In the genomic region with DNA sequence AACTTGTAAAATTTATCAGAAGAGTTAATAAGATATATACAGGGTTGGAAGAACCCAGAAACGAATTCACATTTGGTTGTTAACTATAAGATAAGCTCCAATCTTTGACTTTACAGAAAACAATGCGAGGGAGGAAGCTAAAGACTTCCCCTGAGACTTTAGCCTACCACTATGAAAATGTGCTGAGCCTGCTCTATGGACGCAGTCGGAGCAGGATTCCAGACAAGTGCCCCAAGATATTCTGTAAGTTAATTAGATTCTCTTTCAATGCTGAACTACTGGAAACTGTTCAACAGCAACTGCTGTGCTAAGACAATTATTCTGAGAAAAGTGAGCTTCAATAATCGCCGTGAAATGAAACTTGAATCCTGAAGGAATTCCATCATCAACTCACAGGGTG, we compare ENCODE assay signal across 19 cellular contexts. TPM values are rescaled to one million over a fixed set of nuclear protein-coding genes. Genes with fewer than 3 reads are reported as not detected.
DNase-seq lines count a peak whose midpoint lies in the region; ATAC-seq and TF ChIP-seq lines count a peak whose summit lies in the region.
"Had no signal": no experiment of that assay in that cellular context is flagged by ENCODE, and none has a peak within 500 bp of the region (broad histone marks: within the 10 kb centered on the region; RNA-seq: fewer than 3 reads in every experiment).

No MANE protein-coding gene starts in this region.

- H3K36me3 ChIP-seq in A673 (ENCODE audit: insufficient read depth, low read length, poor library complexity, severe bottlenecking) (no peaks in the 10 kb centered on the region), parathyroid adenoma (ENCODE audit: control insufficient read depth, insufficient read depth, low read length) (no peaks in the 10 kb centered on the region)
- H3K36me3 ChIP-seq: BLaER1 treated with 17β-estradiol and CSF1 and Interleukin-3, amounts not matched to agents 10 nM and 100 nM had no signal

- H3K4me1 ChIP-seq in A673 (ENCODE audit: insufficient read depth, low read length, poor library complexity, severe bottlenecking) (peaks cover 19% of the 10 kb centered on the region), parathyroid adenoma (no peaks in the 10 kb centered on the region)

- TF ChIP-seq CTCF in A673 (conservative IDR thresholded peaks at IDR 0.05; ENCODE audit: low read depth, low read length) (no peak), parathyroid adenoma (IDR thresholded peaks at IDR 0.05) (no peak)

- no peak overlapping the region for H2AFZ ChIP-seq in parathyroid adenoma

- peak overlapping the region; percentile 17 for H3K4me2 ChIP-seq in parathyroid adenoma (ENCODE audit: low read length)
- H3K4me2 ChIP-seq: BLaER1 treated with 17β-estradiol and CSF1 and Interleukin-3, amounts not matched to agents 10 nM and 100 nM; GM23338 had no signal

- H3K4me3 ChIP-seq in A673 (ENCODE audit: low read depth, low read length, poor library complexity, severe bottlenecking) (no peak overlapping the region), parathyroid adenoma (ENCODE audit: low read depth, low read length) (no peak overlapping the region)
- H3K4me3 ChIP-seq: BLaER1 treated with 17β-estradiol and CSF1 and Interleukin-3, amounts not matched to agents 10 nM and 100 nM; GM23338 had no signal

- H3K27ac ChIP-seq in A673 (ENCODE audit: low read depth, low read length, poor library complexity, severe bottlenecking): no peak overlapping the region
- no peak overlapping the region for H3K27ac ChIP-seq in parathyroid adenoma
- H3K27ac ChIP-seq: BLaER1 treated with 17β-estradiol and CSF1 and Interleukin-3, amounts not matched to agents 10 nM and 100 nM; HL-60 had no signal

- no peak for ATAC-seq in GM19351 (IDR thresholded peaks at IDR 0.05; ENCODE audit: unreplicated experiment)
- ATAC-seq: CD8-positive, alpha-beta T cell; GM23338 had no signal

- no peak overlapping the region for H3K9ac ChIP-seq in parathyroid adenoma
- H3K9ac ChIP-seq: BLaER1 treated with 17β-estradiol and CSF1 and Interleukin-3, amounts not matched to agents 10 nM and 100 nM had no signal

- CTCF ChIA-PET in A673 (lab: Charles Lee): no interaction called here

- POLR2A ChIA-PET in A673 (lab: Charles Lee; ENCODE audit: low non-redundant PET): interaction anchor here (0.7 kb wide), 1 partner anchor 91 kb away, joined by 4 read pairs; no protein-coding TSS in a partner anchor

- H3K27me3 ChIP-seq in A673 (replicated peaks; ENCODE audit: insufficient read depth, low read depth, low read length, poor library complexity) (no peaks in the 10 kb centered on the region), parathyroid adenoma (ENCODE audit: control insufficient read depth, insufficient read depth, low read length) (no peaks in the 10 kb centered on the region)
- H3K27me3 ChIP-seq: BLaER1 treated with 17β-estradiol and CSF1 and Interleukin-3, amounts not matched to agents 10 nM and 100 nM had no signal

- no TSS peak for BruUV-seq in A673 (replicated peaks; lab: Mats Ljungman, UMichigan)

- intact Hi-C loops in A673 (cut with micrococcal nuclease; ENCODE audit: unreplicated experiment): no loop called here

- H3K9me3 ChIP-seq in A673 (ENCODE audit: low read depth, low read length, poor library complexity, severe bottlenecking) (no peaks in the 10 kb centered on the region), parathyroid adenoma (ENCODE audit: control insufficient read depth, low read length) (no peaks in the 10 kb centered on the region)

- DNase-seq in A673 (ENCODE audit: low spot score): peak; percentile 85
- DNase-seq in amniotic epithelial cell (ENCODE audit: low read depth): peak; percentile 39
- DNase-seq in fibroblast of peridontal ligament (ENCODE audit: extremely low read depth): peak; percentile 16
- no peak for DNase-seq in activated CD4-positive, CD25-positive, alpha-beta regulatory T cell treated with anti-CD3 and anti-CD28 coated beads, Interleukin-2, amount 50 U/mL, for 72 hours
- DNase-seq in LoVo (ENCODE audit: low spot score): no peak
- DNase-seq: 8988T; Calu3; CD8-positive, alpha-beta T cell; DMS79 treated with DMSO at 0.1 percent for 48 hours; GF-D8; HCEC 1CT; IMR-90 had no signal

- no peaks in the 10 kb centered on the region for H3K79me2 ChIP-seq in parathyroid adenoma

RNA-seq across cellular contexts. Expression of a gene that starts 8.3 kb away (rescaled TPM):
- not detected in 2 replicates for total RNA-seq in A673 (2021)
- total RNA-seq: B cell; Calu3; CD8-positive, alpha-beta T cell; GM23338; HT1080; IMR-90 had no signal

RNA-seq across cellular contexts. Expression of a gene that starts 33.8 kb away (rescaled TPM):
- total RNA-seq in A673 (2021): 519 and 566 TPM in 2 replicates

Comparison
In these comparisons a context has a peak if more than half of its experiments do, and no peak if none do; other contexts are left out.
1. DNase-seq: peak in A673 (single experiment), amniotic epithelial cell (single experiment) and fibroblast of peridontal ligament (single experiment); none in activated CD4-positive, CD25-positive, alpha-beta regulatory T cell treated with anti-CD3 and anti-CD28 coated beads, Interleukin-2, amount 50 U/mL, for 72 hours (single experiment) and LoVo (single experiment).